ENCODE assay signal across 16 cellular contexts in genomic region chr15:87730706-87731105, GRCh38.
DNase-seq lines count a peak whose midpoint lies in the region; ATAC-seq lines count a peak whose summit lies in the region.
"Had no signal": no experiment of that assay in that cellular context is flagged by ENCODE, and none has a peak within 500 bp of the region (broad histone marks: within the 10 kb centered on the region; RNA-seq: fewer than 3 reads in every experiment).

No MANE protein-coding gene starts in this region.

- intact Hi-C loops in aorta (cut with DNase I): no loop called here

- H3K4me1 ChIP-seq in aorta (ENCODE audit: control insufficient read depth in 1 of 2, insufficient read depth in 2 of 2, low read length in 2 of 2): no peaks in the 10 kb centered on the region
- H3K4me1 ChIP-seq: BLaER1 treated with 17β-estradiol and CSF1 and Interleukin-3, amounts not matched to agents 10 nM and 100 nM; Caco-2 had no signal

- DNase-seq in M059J (ENCODE audit: low read depth) (peak; percentile 73), RPMI7951 (ENCODE audit: low read depth) (peak; percentile 44), renal cortical epithelial cell (ENCODE audit: low read depth) (peak; percentile 51), NCI-H2029 (lab: John Stamatoyannopoulos, UW) (no peak), SIG-M5 (lab: John Stamatoyannopoulos, UW) (no peak), aorta (no peak)
- DNase-seq: 8988T; AML-193; Caco-2; Calu3; CD4-positive, alpha-beta T cell; CD8-positive, alpha-beta T cell; DMS79 treated with DMSO at 0.1 percent for 48 hours; GF-D8 had no signal

- no peaks in the 10 kb centered on the region for H3K27me3 ChIP-seq in aorta (ENCODE audit: control insufficient read depth in 1 of 2, insufficient read depth in 2 of 2, low read length in 1 of 2)
- H3K27me3 ChIP-seq: BLaER1 treated with 17β-estradiol and CSF1 and Interleukin-3, amounts not matched to agents 10 nM and 100 nM had no signal

- no peak for ATAC-seq in aorta (ENCODE audit: low FRiP score)
- ATAC-seq: CD8-positive, alpha-beta T cell had no signal

- no peaks in the 10 kb centered on the region for H3K9me3 ChIP-seq in aorta (ENCODE audit: control insufficient read depth, low read length)
- H3K9me3 ChIP-seq: BLaER1 treated with 17β-estradiol and CSF1 and Interleukin-3, amounts not matched to agents 10 nM and 100 nM; Caco-2 had no signal

- WGBS in aorta, 2 donors: 97 to 98% methylated on average over 2 of the region's 2 CpGs

- H3K4me3 ChIP-seq in aorta (ENCODE audit: low read length in 2 of 2): no peak overlapping the region
- H3K4me3 ChIP-seq: BLaER1 treated with 17β-estradiol and CSF1 and Interleukin-3, amounts not matched to agents 10 nM and 100 nM had no signal

- no peaks in the 10 kb centered on the region for H3K36me3 ChIP-seq in aorta (ENCODE audit: control insufficient read depth in 1 of 2, insufficient read depth in 2 of 2, low read length in 1 of 2)
- H3K36me3 ChIP-seq: BLaER1 treated with 17β-estradiol and CSF1 and Interleukin-3, amounts not matched to agents 10 nM and 100 nM had no signal

- H3K27ac ChIP-seq in aorta (ENCODE audit: low read depth in 1 of 2, low read length in 2 of 2): no peak overlapping the region
- H3K27ac ChIP-seq: BLaER1 treated with 17β-estradiol and CSF1 and Interleukin-3, amounts not matched to agents 10 nM and 100 nM; C4-2B had no signal

Comparison
In these comparisons a context has a peak if more than half of its experiments do, and no peak if none do; other contexts are left out.
1. DNase-seq: peak in M059J (single experiment), RPMI7951 (single experiment) and renal cortical epithelial cell (single experiment); none in NCI-H2029 (single experiment), SIG-M5 (single experiment) and aorta (0 of 2).